ENCODE assay signal across 8 cellular contexts in the genomic region with DNA sequence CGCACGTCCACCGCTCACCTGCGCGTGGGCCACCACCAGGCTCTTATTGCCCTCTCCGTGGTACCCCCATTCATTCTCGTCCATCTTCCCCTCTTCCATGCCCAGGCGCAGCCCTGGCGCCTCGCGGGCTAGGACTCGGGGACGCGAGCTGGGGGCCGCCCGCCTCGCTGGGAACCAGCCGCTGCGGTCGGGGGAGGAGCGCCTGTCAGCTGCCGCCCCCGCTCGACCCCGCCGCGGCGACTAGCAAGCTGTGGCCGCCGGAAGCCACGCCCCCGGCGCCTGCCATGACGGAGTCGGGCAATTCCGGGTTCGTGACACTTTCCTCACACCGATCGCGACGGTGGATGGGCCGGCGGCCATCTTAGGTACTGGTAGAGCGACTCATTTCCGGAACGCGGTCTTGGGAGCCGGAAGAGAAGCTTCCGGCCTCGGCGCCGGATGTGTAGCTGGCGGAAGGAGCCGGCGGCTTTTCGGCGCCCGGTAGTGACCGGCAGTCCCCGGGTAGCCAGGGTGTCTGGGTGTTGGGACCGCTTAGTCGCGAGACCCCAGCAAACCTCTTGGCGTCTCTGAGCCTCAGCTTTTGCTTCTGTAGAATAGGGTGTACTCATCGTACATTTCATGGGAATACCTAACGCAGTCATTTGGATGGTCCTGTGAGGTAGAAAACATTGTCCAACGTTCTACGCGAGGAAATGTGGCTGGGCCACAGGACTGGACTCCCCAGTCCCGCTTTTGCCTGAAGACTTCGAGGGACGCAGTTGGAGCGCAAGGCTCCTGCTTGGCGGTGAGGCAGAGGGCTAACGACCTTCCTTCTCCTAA. TPM values are rescaled to one million over a fixed set of nuclear protein-coding genes. Genes with fewer than 3 reads are reported as not detected.
DNase-seq lines count a peak whose midpoint lies in the region; ATAC-seq, FAIRE-seq and TF ChIP-seq lines count a peak whose summit lies in the region.

A gene with protein sequence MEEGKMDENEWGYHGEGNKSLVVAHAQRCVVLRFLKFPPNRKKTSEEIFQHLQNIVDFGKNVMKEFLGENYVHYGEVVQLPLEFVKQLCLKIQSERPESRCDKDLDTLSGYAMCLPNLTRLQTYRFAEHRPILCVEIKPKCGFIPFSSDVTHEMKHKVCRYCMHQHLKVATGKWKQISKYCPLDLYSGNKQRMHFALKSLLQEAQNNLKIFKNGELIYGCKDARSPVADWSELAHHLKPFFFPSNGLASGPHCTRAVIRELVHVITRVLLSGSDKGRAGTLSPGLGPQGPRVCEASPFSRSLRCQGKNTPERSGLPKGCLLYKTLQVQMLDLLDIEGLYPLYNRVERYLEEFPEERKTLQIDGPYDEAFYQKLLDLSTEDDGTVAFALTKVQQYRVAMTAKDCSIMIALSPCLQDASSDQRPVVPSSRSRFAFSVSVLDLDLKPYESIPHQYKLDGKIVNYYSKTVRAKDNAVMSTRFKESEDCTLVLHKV (minus strand): TSS at position 242 of the 819 bp plus-strand sequence. CDS start 143 bp downstream, at position 99.

- H3K4me3 ChIP-seq in ascending aorta, result peak within 1 kb of the TSS; percentile 78 to 98
- H3K4me3 ChIP-seq in right atrium auricular region, result peak within 1 kb of the TSS; percentile 76 to 94
- H3K4me3 ChIP-seq in psoas muscle, result peak within 1 kb of the TSS; percentile 99

- no peaks in the 10 kb centered on the region for H3K9me3 Mint-ChIP-seq in T-helper 2 cell treated with Interferon-gamma antibody and Interleukin-4, amounts not matched to agents 5 μg/mL and 100 μg/mL, for 36 hours

- peak within 1 kb of the TSS; percentile 93 for H3K4me3 Mint-ChIP-seq in T-helper 2 cell treated with Interferon-gamma antibody and Interleukin-4, amounts not matched to agents 5 μg/mL and 100 μg/mL, for 36 hours

- H3K27me3 ChIP-seq in ascending aorta, result no peaks in the 10 kb centered on the region
- no peaks in the 10 kb centered on the region for H3K27me3 ChIP-seq in right atrium auricular region
- H3K27me3 ChIP-seq in psoas muscle (ENCODE audit: insufficient read depth in 3 of 3, low read length in 2 of 3), result no peaks in the 10 kb centered on the region

- peaks cover 0 to 18% of the 10 kb centered on the region in 2 donors for H3K4me1 ChIP-seq in ascending aorta
- peaks cover 0 to 50% of the 10 kb centered on the region in 2 donors for H3K4me1 ChIP-seq in right atrium auricular region
- H3K4me1 ChIP-seq in psoas muscle, result peaks cover 27% of the 10 kb centered on the region

- intact Hi-C loops in ascending aorta (cut with DNase I) (loop anchor here (1.0 to 10.0 kb wide), 8 partner anchors 47 to 782 kb away; a partner anchor contains a TSS), psoas muscle (cut with DNase I) (loop anchor here (2.0 kb wide), 2 partner anchors 95 to 97 kb away; a partner anchor contains a TSS)

- peak; percentile 92 for FAIRE-seq in GM18507 (lab: Jason Lieb, UNC)
- no peak for FAIRE-seq in urothelium cell line (lab: Jason Lieb, UNC)

- peak within 1 kb of the TSS; percentile 89 for H3K27ac Mint-ChIP-seq in T-helper 2 cell treated with Interferon-gamma antibody and Interleukin-4, amounts not matched to agents 5 μg/mL and 100 μg/mL, for 36 hours

- no peak for TF ChIP-seq CTCF in ascending aorta (IDR thresholded peaks at IDR 0.05)
- TF ChIP-seq CTCF in right atrium auricular region (IDR thresholded peaks at IDR 0.05), result peak in 1 of 2 donors; percentile 10
- no peak for TF ChIP-seq CTCF in psoas muscle (IDR thresholded peaks at IDR 0.05)

- peaks cover 30% of the 10 kb centered on the region for H3K4me1 Mint-ChIP-seq in T-helper 2 cell treated with Interferon-gamma antibody and Interleukin-4, amounts not matched to agents 5 μg/mL and 100 μg/mL, for 36 hours (ENCODE audit: low read depth)

- 0 to 1% (median 0%) methylated on average over 60 to 75 of the region's 75 CpGs for WGBS in psoas muscle, 3 donors

- ATAC-seq in HG02973 (IDR thresholded peaks at IDR 0.05; ENCODE audit: unreplicated experiment) (peak; percentile 90), psoas muscle (peak; percentile 97 to 98 (median 97))

- peaks cover 0 to 3% of the 10 kb centered on the region in 2 donors for H3K36me3 ChIP-seq in ascending aorta
- no peaks in the 10 kb centered on the region for H3K36me3 ChIP-seq in right atrium auricular region
- H3K36me3 ChIP-seq in psoas muscle (ENCODE audit: insufficient read depth in 1 of 2, low read depth in 1 of 2), result peaks cover 0 to 14% of the 10 kb centered on the region in 2 donors

- DNase-seq in GM18507 (ENCODE audit: extremely low spot score, insufficient read length, low read depth), result peak; percentile 99
- DNase-seq in NCI-H1930 (lab: John Stamatoyannopoulos, UW), result peak; percentile 97
- DNase-seq in T-helper 2 cell treated with Interferon-gamma antibody and Interleukin-4, amounts not matched to agents 5 μg/mL and 100 μg/mL, for 36 hours (ENCODE audit: low spot score), result peak; percentile 99
- peak; percentile 93 to 100 for DNase-seq in ascending aorta (ENCODE audit: low spot score in 2 of 2)
- peak; percentile 99 for DNase-seq in right atrium auricular region (ENCODE audit: low spot score)
- DNase-seq in psoas muscle, result peak; percentile 99
- DNase-seq in urothelium cell line (ENCODE audit: low spot score), result peak; percentile 98

- no peaks in the 10 kb centered on the region for H3K27me3 Mint-ChIP-seq in T-helper 2 cell treated with Interferon-gamma antibody and Interleukin-4, amounts not matched to agents 5 μg/mL and 100 μg/mL, for 36 hours (ENCODE audit: low read depth)

- no peaks in the 10 kb centered on the region for H3K9me3 ChIP-seq in ascending aorta
- no peaks in the 10 kb centered on the region for H3K9me3 ChIP-seq in right atrium auricular region
- H3K9me3 ChIP-seq in psoas muscle, result no peaks in the 10 kb centered on the region

- peak within 1 kb of the TSS; percentile 94 to 96 for H3K27ac ChIP-seq in ascending aorta
- peak within 1 kb of the TSS; percentile 86 to 93 for H3K27ac ChIP-seq in right atrium auricular region
- peak within 1 kb of the TSS; percentile 97 for H3K27ac ChIP-seq in psoas muscle

- peaks cover 25% of the 10 kb centered on the region for H3K36me3 Mint-ChIP-seq in T-helper 2 cell treated with Interferon-gamma antibody and Interleukin-4, amounts not matched to agents 5 μg/mL and 100 μg/mL, for 36 hours (ENCODE audit: low read depth)

RNA-seq across cellular contexts. Expression of the gene that starts here (rescaled TPM):
- 28.0 TPM for total RNA-seq in ascending aorta
- 10 to 100 TPM in 1 of 2 donors, 1 to 10 TPM in 1; 8.9 to 13.1 TPM for total RNA-seq in right atrium auricular region
- total RNA-seq in psoas muscle, result 1 to 10 TPM; 3.9 to 9.9 (median 8.0) TPM
- polyA plus RNA-seq in psoas muscle, result 10 to 100 TPM in 1 of 3 donors, 1 to 10 TPM in 2; 4.9 to 10.5 (median 9.9) TPM

Comparison
In these comparisons a context has a peak if more than half of its experiments do, and no peak if none do; other contexts are left out.
1. Peak in every context shown above with its lines: DNase-seq, ATAC-seq, H3K4me3 ChIP-seq and H3K27ac ChIP-seq.